1 cellular context compared by ENCODE assay signal in the genomic region with DNA sequence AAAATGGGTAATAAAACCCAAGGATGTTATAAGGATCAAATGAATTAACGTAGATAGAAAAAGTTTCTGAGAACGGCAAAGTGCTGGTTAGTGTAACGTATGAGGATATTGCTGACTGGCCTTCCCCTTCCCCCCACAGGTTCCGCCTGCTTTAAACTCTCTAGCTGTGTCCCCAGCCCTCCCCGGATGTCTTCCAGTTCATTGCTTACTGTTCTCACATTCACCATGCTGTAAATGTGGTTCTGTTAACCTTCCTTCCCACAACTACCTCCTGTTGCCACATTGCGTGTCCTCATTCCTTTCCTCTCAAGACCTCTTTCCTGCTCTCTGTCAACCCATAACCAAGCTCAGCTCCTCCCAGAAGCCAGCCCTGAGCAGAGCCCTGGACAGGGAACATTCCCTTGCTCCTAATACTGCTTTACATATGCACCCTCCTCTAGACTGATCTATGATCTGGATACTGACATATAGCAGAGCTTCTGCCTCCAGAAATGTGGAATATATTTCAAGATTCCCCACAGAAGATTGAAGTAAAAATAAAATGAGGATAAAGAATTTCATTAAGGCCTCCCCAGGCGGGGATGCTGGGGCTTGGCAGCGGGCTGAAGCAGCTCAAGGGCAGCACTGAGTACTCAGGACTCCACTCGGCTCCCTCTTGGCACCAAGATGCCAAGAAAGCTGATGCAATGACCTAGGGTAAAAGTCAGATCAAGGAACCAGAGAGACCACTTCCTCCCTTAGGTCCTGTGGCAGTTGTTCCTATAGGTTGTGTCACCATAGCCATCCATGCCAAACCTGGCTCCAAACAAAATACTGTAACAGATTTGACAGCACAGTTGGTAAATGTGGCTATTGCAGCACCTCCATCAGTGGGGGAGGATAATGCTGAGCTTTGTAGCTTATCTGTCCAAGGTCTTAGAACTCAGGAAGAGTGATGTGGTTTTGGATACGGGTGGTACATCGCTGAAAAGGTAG.
TF ChIP-seq lines count a peak whose summit lies in the region.

No MANE protein-coding gene starts in this region.

TF ChIP-seq in GM23338, 12 proteins besides CTCF, POLR2A, EP300 and RAD21 (continued from another document):
- no peak for TF ChIP-seq ZNF114 (CRISPR knock-in tag; IDR thresholded peaks at IDR 0.05)
- TF ChIP-seq EZH2phosphoT487 (IDR thresholded peaks at IDR 0.05; ENCODE audit: unreplicated experiment) = no peak
- TF ChIP-seq POLR2AphosphoS5 (IDR thresholded peaks at IDR 0.05; ENCODE audit: low read depth) = no peak
- no peak for TF ChIP-seq STAT1 (IDR thresholded peaks at IDR 0.05; ENCODE audit: unreplicated experiment)
- no peak for TF ChIP-seq JUNB (IDR thresholded peaks at IDR 0.05; ENCODE audit: unreplicated experiment)
- no peak for TF ChIP-seq ETS1 (IDR thresholded peaks at IDR 0.05)
- TF ChIP-seq NANOG (IDR thresholded peaks at IDR 0.05; ENCODE audit: borderline replicate concordance) = no peak
- no peak for TF ChIP-seq EZH2 (IDR thresholded peaks at IDR 0.05; ENCODE audit: low read depth, unreplicated experiment)
- TF ChIP-seq CREB1 (CRISPR knock-in tag; IDR thresholded peaks at IDR 0.05; ENCODE audit: low read depth) = no peak
- TF ChIP-seq ZNF331 (CRISPR knock-in tag; IDR thresholded peaks at IDR 0.05; ENCODE audit: low read depth) = no peak
- no peak for TF ChIP-seq ZNF462 (CRISPR knock-in tag; IDR thresholded peaks at IDR 0.05)
